8 cellular contexts compared by ENCODE assay signal in genomic region chr10:125151824-125152634, GRCh38. TPM values are rescaled to one million over a fixed set of nuclear protein-coding genes. Genes with fewer than 3 reads are reported as not detected.
A peak's percentile ranks its signal among the peaks of the same experiment; 100 is the strongest.
DNase-seq lines count a peak whose midpoint lies in the region; ATAC-seq, FAIRE-seq and TF ChIP-seq lines count a peak whose summit lies in the region.

No MANE protein-coding gene starts in this region.

- H3K9me2 ChIP-seq in PC-3 (replicated peaks; ENCODE audit: low read length): no peaks in the 10 kb centered on the region

- H3K27me3 ChIP-seq in Peyer's patch: no peaks in the 10 kb centered on the region
- H3K27me3 ChIP-seq in left ventricle myocardium inferior (ENCODE audit: low read depth): no peaks in the 10 kb centered on the region
- H3K27me3 ChIP-seq in pancreas: no peaks in the 10 kb centered on the region
- no peaks in the 10 kb centered on the region for H3K27me3 ChIP-seq in PC-3 (ENCODE audit: low read length)
- H3K27me3 ChIP-seq in effector memory CD4-positive, alpha-beta T cell (replicated peaks; ENCODE audit: control insufficient read depth, insufficient read depth, low read length, poor library complexity, severe bottlenecking): peaks cover 9% of the 10 kb centered on the region

- peaks cover 100% of the 10 kb centered on the region for H3K79me2 ChIP-seq in PC-3 (ENCODE audit: low read length)

- 8 to 13% methylated on average over 45 to 63 of the region's 63 CpGs for WGBS in pancreas, 2 donors

- TF ChIP-seq POLR2A in Peyer's patch (IDR thresholded peaks at IDR 0.05): peak; percentile 44 to 72
- no peak for TF ChIP-seq POLR2A in GM18505 (IDR thresholded peaks at IDR 0.05; ENCODE audit: borderline replicate concordance, extremely low read depth, insufficient read depth, insufficient read length)

- peaks cover 0 to 97% (median 19%) of the 10 kb centered on the region in 4 donors for H3K4me1 ChIP-seq in Peyer's patch
- H3K4me1 ChIP-seq in left ventricle myocardium inferior: peaks cover 100% of the 10 kb centered on the region
- H3K4me1 ChIP-seq in pancreas: peaks cover 74 to 95% (median 85%) of the 10 kb centered on the region in 3 donors
- peaks cover 64% of the 10 kb centered on the region for H3K4me1 ChIP-seq in PC-3 (ENCODE audit: insufficient read depth, low read length)
- H3K4me1 ChIP-seq in effector memory CD4-positive, alpha-beta T cell (ENCODE audit: control insufficient read depth, insufficient read depth, low read length, poor library complexity, severe bottlenecking): no peaks in the 10 kb centered on the region

- POLR2A ChIA-PET in PC-3 (lab: Charles Lee; ENCODE audit: unreplicated experiment): no interaction called here

- DNase-seq in DMS53 (lab: John Stamatoyannopoulos, UW) (peak; percentile 81), Peyer's patch (peak in 2 of 3 donors; percentile 80 to 86), left ventricle myocardium inferior (peak; percentile 44), pancreas (peak; percentile 52 to 84 (median 70)), PC-3 (no peak)
- no peak for DNase-seq in activated CD4-positive, alpha-beta T cell treated with anti-CD3 and anti-CD28 coated beads for 48 hours
- DNase-seq in effector memory CD4-positive, alpha-beta T cell: no peak

- H3K36me3 ChIP-seq in Peyer's patch: no peaks in the 10 kb centered on the region
- H3K36me3 ChIP-seq in left ventricle myocardium inferior: no peaks in the 10 kb centered on the region
- no peaks in the 10 kb centered on the region for H3K36me3 ChIP-seq in pancreas
- H3K36me3 ChIP-seq in PC-3 (ENCODE audit: low read depth, low read length): peaks cover 13% of the 10 kb centered on the region
- no peaks in the 10 kb centered on the region for H3K36me3 ChIP-seq in effector memory CD4-positive, alpha-beta T cell (ENCODE audit: control insufficient read depth, insufficient read depth, low read length)

- CTCF ChIA-PET in PC-3 (lab: Charles Lee): no interaction called here

- H2AFZ ChIP-seq in PC-3 (ENCODE audit: low read length): no peak overlapping the region

- FAIRE-seq in pancreas (lab: Jason Lieb, UNC): no peak

- H3K4me2 ChIP-seq in PC-3 (ENCODE audit: low read length): no peak overlapping the region

- H4K20me1 ChIP-seq in PC-3 (ENCODE audit: low read length): no peaks in the 10 kb centered on the region; the same call in 1 of the 2 replicates

- H3K27ac ChIP-seq in Peyer's patch (peak overlapping the region in 3 of 4 donors; percentile 84 to 99 (median 96)), left ventricle myocardium inferior (replicated peaks) (peak overlapping the region; percentile 98), pancreas (peak overlapping the region; percentile 73 to 95 (median 82)), PC-3 (ENCODE audit: low read length) (no peak overlapping the region)
- H3K27ac ChIP-seq in effector memory CD4-positive, alpha-beta T cell (ENCODE audit: insufficient read depth, low read length, poor library complexity, severe bottlenecking): no peak overlapping the region

- TF ChIP-seq CTCF in Peyer's patch (IDR thresholded peaks at IDR 0.05) (peak in 2 of 6 experiments; percentile 19 to 29), left ventricle myocardium inferior (IDR thresholded peaks at IDR 0.05; ENCODE audit: borderline replicate concordance) (no peak), pancreas (IDR thresholded peaks at IDR 0.05) (no peak), PC-3 (conservative IDR thresholded peaks at IDR 0.05; ENCODE audit: low read depth, low read length) (no peak)

- H3F3A ChIP-seq in PC-3 (ENCODE audit: low read length, unreplicated experiment): no peaks in the 10 kb centered on the region

- BruUV-seq in PC-3 (replicated peaks; lab: Mats Ljungman, UMichigan): no TSS peak

- H3K9ac ChIP-seq in PC-3 (ENCODE audit: low read length): no peak overlapping the region

- intact Hi-C loops in left ventricle myocardium inferior (cut with micrococcal nuclease): loop anchor here (10.0 kb wide), 1 partner anchor 107 kb away; no protein-coding TSS in a partner anchor
- intact Hi-C loops in pancreas (cut with DNase I): no loop called here
- intact Hi-C loops in PC-3 (cut with micrococcal nuclease): loop anchor here (10.0 kb wide), 1 partner anchor 543 kb away; no protein-coding TSS in a partner anchor

- ATAC-seq in pancreas: peak; percentile 24 to 54 (median 43)
- no peak for ATAC-seq in PC-3
- no peak for ATAC-seq in GM18505 (IDR thresholded peaks at IDR 0.05; ENCODE audit: unreplicated experiment)

- H3K9me3 ChIP-seq in Peyer's patch: peaks cover 0 to 4% (median 0%) of the 10 kb centered on the region in 4 donors
- H3K9me3 ChIP-seq in left ventricle myocardium inferior (replicated peaks): no peaks in the 10 kb centered on the region
- no peaks in the 10 kb centered on the region for H3K9me3 ChIP-seq in pancreas
- no peaks in the 10 kb centered on the region for H3K9me3 ChIP-seq in PC-3 (ENCODE audit: low read length)
- H3K9me3 ChIP-seq in effector memory CD4-positive, alpha-beta T cell (ENCODE audit: control insufficient read depth, low read length): no peaks in the 10 kb centered on the region

- peak overlapping the region in 3 of 4 donors; percentile 23 to 51 (median 48) for H3K4me3 ChIP-seq in Peyer's patch
- no peak overlapping the region for H3K4me3 ChIP-seq in left ventricle myocardium inferior
- H3K4me3 ChIP-seq in pancreas: peak overlapping the region; percentile 5 to 49 (median 27)
- no peak overlapping the region for H3K4me3 ChIP-seq in PC-3 (ENCODE audit: low read length)
- no peak overlapping the region for H3K4me3 ChIP-seq in effector memory CD4-positive, alpha-beta T cell (ENCODE audit: insufficient read depth, low read depth, low read length, poor library complexity, severe bottlenecking)

RNA-seq across cellular contexts. Expression of gene CTBP2, which starts 8.3 kb away (rescaled TPM):
- total RNA-seq in Peyer's patch (10 to 100 TPM; 53.6 to 83.8 (median 64.7) TPM), left ventricle myocardium inferior (29.1 TPM), pancreas (10 to 100 TPM; 29.0 to 60.8 (median 32.4) TPM), PC-3 (2014; rRNA removed) (78.9 and 97.2 TPM in 2 replicates)
- polyA plus RNA-seq in pancreas: 10 to 100 TPM; 21.4 to 22.2 TPM

Comparison
In these comparisons a context has a peak if more than half of its experiments do, and no peak if none do; other contexts are left out.
1. DNase-seq: peak in DMS53 (single experiment), Peyer's patch (2 of 3), left ventricle myocardium inferior (single experiment) and pancreas (6 of 6); none in activated CD4-positive, alpha-beta T cell treated with anti-CD3 and anti-CD28 coated beads for 48 hours (single experiment), PC-3 (single experiment) and effector memory CD4-positive, alpha-beta T cell (0 of 3).
2. H3K27ac ChIP-seq: peak in Peyer's patch (3 of 4), left ventricle myocardium inferior (single experiment) and pancreas (4 of 4); none in PC-3 (single experiment) and effector memory CD4-positive, alpha-beta T cell (single experiment).
3. H3K4me3 ChIP-seq: peak in Peyer's patch (3 of 4) and pancreas (4 of 4); none in left ventricle myocardium inferior (single experiment), PC-3 (single experiment) and effector memory CD4-positive, alpha-beta T cell (single experiment).
4. ATAC-seq: peak in pancreas (4 of 4); none in PC-3 (single experiment) and GM18505 (single experiment).
5. intact Hi-C loops: an anchor here in left ventricle myocardium inferior (10.0 kb wide) and PC-3 (10.0 kb wide); none called in pancreas.